12 cellular contexts compared by ENCODE assay signal in genomic region chr11:78349114-78349513, GRCh38.
DNase-seq lines count a peak whose midpoint lies in the region; ATAC-seq, FAIRE-seq and TF ChIP-seq lines count a peak whose summit lies in the region.
"Had no signal": no experiment of that assay in that cellular context is flagged by ENCODE, and none has a peak within 500 bp of the region (broad histone marks: within the 10 kb centered on the region; RNA-seq: fewer than 3 reads in every experiment).

No MANE protein-coding gene starts in this region.

- DNase-seq in Karpas-422: no peak
- DNase-seq in esophagus muscularis mucosa (ENCODE audit: extremely low spot score): no peak
- DNase-seq in gastrocnemius medialis: no peak
- DNase-seq in inferior parietal cortex (ENCODE audit: extremely low spot score): no peak
- no peak for DNase-seq in kidney
- no peak for DNase-seq in RWPE1 (ENCODE audit: low spot score)
- DNase-seq in HuH-7.5 (ENCODE audit: low spot score): no peak
- DNase-seq: effector memory CD4-positive, alpha-beta T cell; NCI-H187 treated with DMSO at 0.1 percent for 48 hours; SW 1271 had no signal

- CTCF ChIA-PET in RWPE1 (lab: Yijun Ruan, JAX): no interaction called here

- no peak for ATAC-seq in gastrocnemius medialis
- ATAC-seq: activated naive CD4-positive, alpha-beta T cell treated with anti-CD3 and anti-CD28 coated beads, Interleukin-2, amount 50 U/mL, for 72 hours had no signal

- peaks cover 0 to 34% (median 7%) of the 10 kb centered on the region in 11 experiments; a peak in 7 of 22 replicates for H3K36me3 ChIP-seq in BLaER1 treated with 17β-estradiol and CSF1 and Interleukin-3, amounts not matched to agents 10 nM and 100 nM
- H3K36me3 ChIP-seq in Karpas-422 (ENCODE audit: insufficient read depth, low read length): no peaks in the 10 kb centered on the region
- no peaks in the 10 kb centered on the region for H3K36me3 ChIP-seq in esophagus muscularis mucosa
- H3K36me3 ChIP-seq in gastrocnemius medialis: no peaks in the 10 kb centered on the region
- H3K36me3 ChIP-seq in kidney (ENCODE audit: control insufficient read depth in 1 of 2, insufficient read depth in 2 of 2, low read length in 2 of 2): no peaks in the 10 kb centered on the region

- TF ChIP-seq CTCF in esophagus muscularis mucosa (IDR thresholded peaks at IDR 0.05) (no peak), gastrocnemius medialis (IDR thresholded peaks at IDR 0.05 in 4 of 5, conservative IDR thresholded peaks at IDR 0.05 in 1 of 5) (no peak), kidney (IDR thresholded peaks at IDR 0.05; ENCODE audit: borderline replicate concordance, extremely low read depth, insufficient read depth) (no peak), RWPE1 (conservative IDR thresholded peaks at IDR 0.05; ENCODE audit: low read depth) (no peak)

- H3K4me1 ChIP-seq in BLaER1 treated with 17β-estradiol and CSF1 and Interleukin-3, amounts not matched to agents 10 nM and 100 nM: peaks cover 58 to 94% (median 62%) of the 10 kb centered on the region in 10 experiments
- H3K4me1 ChIP-seq in Karpas-422 (ENCODE audit: low read length) (peaks cover 36% of the 10 kb centered on the region), esophagus muscularis mucosa (peaks cover 33 to 64% (median 55%) of the 10 kb centered on the region in 4 donors), gastrocnemius medialis (peaks cover 17 to 49% of the 10 kb centered on the region in 2 donors), kidney (ENCODE audit: control insufficient read depth in 1 of 2, insufficient read depth in 1 of 2, low read depth in 1 of 2, low read length in 2 of 2) (peaks cover 14 to 24% of the 10 kb centered on the region in 2 donors)

- no peaks in the 10 kb centered on the region for H3K79me2 ChIP-seq in Karpas-422 (ENCODE audit: low read length)

- H3K4me3 ChIP-seq in BLaER1 treated with 17β-estradiol and CSF1 and Interleukin-3, amounts not matched to agents 10 nM and 100 nM: peak overlapping the region in 9 of 10 experiments; percentile 39 to 63 (median 55); a peak in 18 of 20 replicates
- H3K4me3 ChIP-seq in Karpas-422 (ENCODE audit: low read length) (no peak overlapping the region), esophagus muscularis mucosa (no peak overlapping the region), gastrocnemius medialis (no peak overlapping the region), kidney (ENCODE audit: low read length in 2 of 2) (no peak overlapping the region)

- 46% methylated on average over 3 of the region's 3 CpGs for WGBS in esophagus muscularis mucosa

- FAIRE-seq in kidney (lab: Jason Lieb, UNC): no peak

- TF ChIP-seq POLR2A in esophagus muscularis mucosa (IDR thresholded peaks at IDR 0.05; ENCODE audit: low read depth) (no peak), gastrocnemius medialis (IDR thresholded peaks at IDR 0.05) (no peak)

- peak overlapping the region; percentile 73 to 95 (median 90) for H3K27ac ChIP-seq in BLaER1 treated with 17β-estradiol and CSF1 and Interleukin-3, amounts not matched to agents 10 nM and 100 nM
- H3K27ac ChIP-seq in Karpas-422 (ENCODE audit: low read length) (peak overlapping the region; percentile 88), esophagus muscularis mucosa (replicated peaks in 1 of 4) (peak overlapping the region; percentile 63 to 76 (median 72)), gastrocnemius medialis (peak overlapping the region; percentile 46 to 62 (median 58)), kidney (ENCODE audit: low read depth in 2 of 2, low read length in 2 of 2) (peak overlapping the region in 1 of 2 donors; percentile 74), RWPE1 (no peak overlapping the region)

- no peaks in the 10 kb centered on the region for H3K27me3 ChIP-seq in BLaER1 treated with 17β-estradiol and CSF1 and Interleukin-3, amounts not matched to agents 10 nM and 100 nM
- H3K27me3 ChIP-seq in Karpas-422 (ENCODE audit: low read length) (no peaks in the 10 kb centered on the region), esophagus muscularis mucosa (no peaks in the 10 kb centered on the region), gastrocnemius medialis (no peaks in the 10 kb centered on the region)

- peak overlapping the region; percentile 73 to 88 (median 82) for H3K9ac ChIP-seq in BLaER1 treated with 17β-estradiol and CSF1 and Interleukin-3, amounts not matched to agents 10 nM and 100 nM
- H3K9ac ChIP-seq in Karpas-422 (ENCODE audit: low read length): no peak overlapping the region
- no peak overlapping the region for H3K9ac ChIP-seq in kidney (ENCODE audit: low read length in 2 of 2)

- intact Hi-C loops in esophagus muscularis mucosa (cut with DNase I): no loop called here
- intact Hi-C loops in gastrocnemius medialis (cut with DNase I; ENCODE audit: low total_unique reads): no loop called here
- intact Hi-C loops in kidney (cut with DNase I): no loop called here

- 0 out of 22 replicates have a peak, but pooled peaks cover 0 to 4% (median 0%) of the 10 kb centered on the region in 11 experiments for H3K9me3 ChIP-seq in BLaER1 treated with 17β-estradiol and CSF1 and Interleukin-3, amounts not matched to agents 10 nM and 100 nM (replicated peaks in 1 of 11)
- H3K9me3 ChIP-seq in Karpas-422 (ENCODE audit: low read length): no peaks in the 10 kb centered on the region
- no peaks in the 10 kb centered on the region for H3K9me3 ChIP-seq in esophagus muscularis mucosa
- no peaks in the 10 kb centered on the region for H3K9me3 ChIP-seq in gastrocnemius medialis
- no peaks in the 10 kb centered on the region for H3K9me3 ChIP-seq in kidney (ENCODE audit: control insufficient read depth in 1 of 2, low read length in 2 of 2)

- in situ Hi-C loops in gastrocnemius medialis (cut with MboI; ENCODE audit: low sequenced_read_pairs in 4 of 4): no loop called here

- POLR2A ChIA-PET in RWPE1 (lab: Yijun Ruan, JAX; ENCODE audit: low non-redundant PET): no interaction called here

- H3K9me2 ChIP-seq in Karpas-422 (replicated peaks; ENCODE audit: insufficient read depth, low read length): no peaks in the 10 kb centered on the region

- peak overlapping the region; percentile 78 to 100 (median 96) for H3K4me2 ChIP-seq in BLaER1 treated with 17β-estradiol and CSF1 and Interleukin-3, amounts not matched to agents 10 nM and 100 nM
- peak overlapping the region; percentile 90 for H3K4me2 ChIP-seq in Karpas-422 (ENCODE audit: low read depth, low read length, poor library complexity, severe bottlenecking)

- no peak overlapping the region for H2AFZ ChIP-seq in Karpas-422 (ENCODE audit: low read length)

- H4K20me1 ChIP-seq in BLaER1 treated with 17β-estradiol and CSF1 and Interleukin-3, amounts not matched to agents 10 nM and 100 nM: peaks cover 0 to 97% (median 55%) of the 10 kb centered on the region in 11 experiments; a peak in 20 of 22 replicates
- H4K20me1 ChIP-seq in Karpas-422 (ENCODE audit: insufficient read depth, low read depth, low read length): no peaks in the 10 kb centered on the region

- no peak for TF ChIP-seq EP300 in esophagus muscularis mucosa (IDR thresholded peaks at IDR 0.05)

Comparison
In these comparisons a context has a peak if more than half of its experiments do, and no peak if none do; other contexts are left out.
1. H3K4me3 ChIP-seq: peak in BLaER1 treated with 17β-estradiol and CSF1 and Interleukin-3, amounts not matched to agents 10 nM and 100 nM (9 of 10); none in Karpas-422 (single experiment), esophagus muscularis mucosa (0 of 4), gastrocnemius medialis (0 of 4) and kidney (0 of 2).
2. H3K9ac ChIP-seq: peak in BLaER1 treated with 17β-estradiol and CSF1 and Interleukin-3, amounts not matched to agents 10 nM and 100 nM (11 of 11); none in Karpas-422 (single experiment) and kidney (0 of 2).